Comparison of ENCODE assay signal across 15 cellular contexts in genomic region chr14:55705651-55706340, GRCh38.
A peak's percentile ranks its signal among the peaks of the same experiment; 100 is the strongest.
DNase-seq lines count a peak whose midpoint lies in the region; ATAC-seq, FAIRE-seq and TF ChIP-seq lines count a peak whose summit lies in the region.
"Had no signal": no experiment of that assay in that cellular context is flagged by ENCODE, and none has a peak within 500 bp of the region (broad histone marks: within the 10 kb centered on the region; RNA-seq: fewer than 3 reads in every experiment).

No MANE protein-coding gene starts in this region.

- H3K4me2 ChIP-seq in osteoblast (ENCODE audit: insufficient read depth, low read length): no peak overlapping the region

- no peak overlapping the region for H3K27ac Mint-ChIP-seq in effector memory CD8-positive, alpha-beta T cell

- H3K27ac ChIP-seq in osteoblast (ENCODE audit: low read depth, low read length): no peak overlapping the region
- H3K27ac ChIP-seq: heart left ventricle had no signal

- FAIRE-seq in D721Med (lab: Jason Lieb, UNC): peak; percentile 94

- H3K4me1 Mint-ChIP-seq in effector memory CD8-positive, alpha-beta T cell (ENCODE audit: low read depth in 2 of 2): no peaks in the 10 kb centered on the region

- no peak overlapping the region for H2AFZ ChIP-seq in osteoblast (ENCODE audit: low read length)

- no peaks in the 10 kb centered on the region for H3K27me3 Mint-ChIP-seq in effector memory CD8-positive, alpha-beta T cell

- no peaks in the 10 kb centered on the region for H3K36me3 ChIP-seq in osteoblast (ENCODE audit: insufficient read depth, low read length)

- no peak overlapping the region for H3K4me3 ChIP-seq in osteoblast (ENCODE audit: insufficient read depth, low read length)
- H3K4me3 ChIP-seq: heart left ventricle had no signal

- no peak for ATAC-seq in HG03095 (IDR thresholded peaks at IDR 0.05; ENCODE audit: unreplicated experiment)
- no peak for ATAC-seq in effector memory CD8-positive, alpha-beta T cell (replicated peaks)
- ATAC-seq: activated CD4-positive, CD25-positive, alpha-beta regulatory T cell treated with anti-CD3 and anti-CD28 coated beads, Interleukin-2, amount 50 U/mL, for 24 hours; heart left ventricle had no signal

- H3K27me3 ChIP-seq in osteoblast (ENCODE audit: insufficient read depth, low read length): no peaks in the 10 kb centered on the region
- H3K27me3 ChIP-seq: heart left ventricle had no signal

- no peak for DNase-seq in D721Med (ENCODE audit: insufficient read length, low spot score)
- DNase-seq in NCI-H187 (lab: John Stamatoyannopoulos, UW): peak; percentile 94 to 95
- DNase-seq in NCI-H82 treated with DMSO at 0.1 percent for 48 hours (lab: John Stamatoyannopoulos, UW; ENCODE audit: unreplicated experiment): peak; percentile 72
- peak; percentile 31 for DNase-seq in kidney tubule cell (ENCODE audit: low spot score)
- no peak for DNase-seq in activated CD4-positive, alpha-beta T cell treated with anti-CD3 and anti-CD28 coated beads for 4 hours
- no peak for DNase-seq in osteoblast (ENCODE audit: insufficient read length, low spot score, missing footprints)
- no peak for DNase-seq in effector memory CD8-positive, alpha-beta T cell
- DNase-seq: activated T-cell treated with anti-CD3 and anti-CD28 coated beads, Interleukin-2, amount 50 U/mL, for 48 hours; AML-193; heart left ventricle; NCI-H226; occipital lobe; stimulated activated CD4-positive, alpha-beta T cell treated with anti-CD3 and anti-CD28 coated beads, Interleukin-15, amount 100 ng/mL, for 24 hours had no signal

- no peaks in the 10 kb centered on the region for H4K20me1 ChIP-seq in osteoblast (ENCODE audit: insufficient read depth, low read length)

- no peaks in the 10 kb centered on the region for H3K9me3 Mint-ChIP-seq in effector memory CD8-positive, alpha-beta T cell

- TF ChIP-seq CTCF in D721Med (IDR thresholded peaks at IDR 0.05; ENCODE audit: insufficient read depth, missing control alignments): no peak
- TF ChIP-seq CTCF in osteoblast (IDR thresholded peaks at IDR 0.05; ENCODE audit: extremely low read depth, low read depth, low read length): no peak

- H3K9me3 ChIP-seq in osteoblast (ENCODE audit: low read depth, low read length): no peaks in the 10 kb centered on the region
- H3K9me3 ChIP-seq: heart left ventricle had no signal

- no peak overlapping the region for H3K4me3 Mint-ChIP-seq in effector memory CD8-positive, alpha-beta T cell

- no peaks in the 10 kb centered on the region for H3K79me2 ChIP-seq in osteoblast (ENCODE audit: insufficient read depth, low read length)

- peaks cover 11% of the 10 kb centered on the region for H3K4me1 ChIP-seq in osteoblast (ENCODE audit: insufficient read depth, low read length)

- no peaks in the 10 kb centered on the region for H3K36me3 Mint-ChIP-seq in effector memory CD8-positive, alpha-beta T cell (ENCODE audit: insufficient read depth)

Comparison
In these comparisons a context has a peak if more than half of its experiments do, and no peak if none do; other contexts are left out.
1. DNase-seq: peak in NCI-H187 (2 of 2), NCI-H82 treated with DMSO at 0.1 percent for 48 hours (single experiment) and kidney tubule cell (single experiment); none in D721Med (single experiment), activated CD4-positive, alpha-beta T cell treated with anti-CD3 and anti-CD28 coated beads for 4 hours (0 of 2), osteoblast (single experiment) and effector memory CD8-positive, alpha-beta T cell (0 of 3).